In genomic region chr22:47382164-47382890, GRCh38 we compare ENCODE assay signal across 27 cellular contexts.
"Had no signal": no experiment of that assay in that cellular context is flagged by ENCODE, and none has a peak within 500 bp of the region (broad histone marks: within the 10 kb centered on the region; RNA-seq: fewer than 3 reads in every experiment).

No MANE protein-coding gene starts in this region.

- H3K9me3 Mint-ChIP-seq: activated T-cell treated with anti-CD3 and anti-CD28 coated beads, Interleukin-2, amount 50 U/mL, for 4 hours had no signal

- H3K4me1 ChIP-seq: body of pancreas, gastrocnemius medialis, left ventricle myocardium inferior had no signal

- H3K4me1 Mint-ChIP-seq: stimulated activated memory B cell treated with anti-CD40 and anti-IgM and Interleukin-4, amounts not matched to agents 10 μg/mL and 1 μg/mL and 100 μg/mL, for 72 hours; stimulated activated naive CD8-positive, alpha-beta T cell treated with anti-CD3 and anti-CD28 coated beads, Interleukin-15, amount 100 ng/mL, for 72 hours had no signal

- H3K27ac ChIP-seq: body of pancreas, coronary artery, dorsolateral prefrontal cortex, gastrocnemius medialis, left ventricle myocardium inferior, skin epidermis, VCaP had no signal

- H3K4me3 Mint-ChIP-seq: activated CD4-positive, alpha-beta memory T cell treated with anti-CD3 and anti-CD28 coated beads for 36 hours; activated naive CD8-positive, alpha-beta T cell; activated T-cell treated with anti-CD3 and anti-CD28 coated beads, Interleukin-2, amount 50 U/mL, for 4 hours; naive B cell; stimulated activated memory B cell treated with anti-CD40 and anti-IgM and Interleukin-4, amounts not matched to agents 10 μg/mL and 1 μg/mL and 100 μg/mL, for 72 hours; stimulated activated naive CD8-positive, alpha-beta T cell treated with anti-CD3 and anti-CD28 coated beads, Interleukin-15, amount 100 ng/mL, for 72 hours had no signal

- H3K27me3 ChIP-seq: body of pancreas had no signal

- ATAC-seq: activated CD4-positive, CD25-positive, alpha-beta regulatory T cell treated with anti-CD3 and anti-CD28 coated beads, Interleukin-2, amount 50 U/mL, for 24 hours; activated T-cell treated with anti-CD3 and anti-CD28 coated beads, Interleukin-2, amount 50 U/mL, for 4 hours; body of pancreas; gastrocnemius medialis; right cardiac atrium; stimulated activated memory B cell treated with anti-CD40 and anti-IgM and Interleukin-4, amounts not matched to agents 10 μg/mL and 1 μg/mL and 100 μg/mL, for 72 hours; stimulated activated naive CD8-positive, alpha-beta T cell treated with anti-CD3 and anti-CD28 coated beads, Interleukin-15, amount 100 ng/mL, for 72 hours had no signal

- H3K36me3 ChIP-seq: gastrocnemius medialis, left ventricle myocardium inferior had no signal

- DNase-seq: activated CD4-positive, alpha-beta memory T cell treated with anti-CD3 and anti-CD28 coated beads for 36 hours; activated CD4-positive, alpha-beta T cell treated with anti-CD3 and anti-CD28 coated beads for 48 hours; activated naive CD4-positive, alpha-beta T cell treated with Interleukin-2 at 50 U/mL for 16 hours; activated T-cell treated with anti-CD3 and anti-CD28 coated beads, Interleukin-2, amount 50 U/mL, for 4 hours; cerebellar nuclear complex; effector memory CD4-positive, alpha-beta T cell; erythroblast; gastrocnemius medialis; glutamatergic neuron; left ventricle myocardium inferior; naive B cell; stimulated activated CD4-positive, alpha-beta T cell treated with anti-CD3 and anti-CD28 coated beads, Interleukin-1b, Interleukin-23, amount 100 ng/mL, for 48 hours; stimulated activated CD4-positive, alpha-beta T cell treated with anti-CD3 and anti-CD28 coated beads, Interleukin-4, amount 100 ng/mL, for 4 hours; stimulated activated CD8-positive, alpha-beta memory T cell treated with anti-CD3 and anti-CD28 coated beads, Interleukin-4, amount 100 ng/mL, for 48 hours; stimulated activated naive CD8-positive, alpha-beta T cell treated with anti-CD3 and anti-CD28 coated beads, Interleukin-15, amount 100 ng/mL, for 72 hours; substantia nigra; T-helper 1 cell had no signal

- H3K27me3 Mint-ChIP-seq: activated CD4-positive, alpha-beta memory T cell treated with anti-CD3 and anti-CD28 coated beads for 36 hours; activated naive CD8-positive, alpha-beta T cell; stimulated activated memory B cell treated with anti-CD40 and anti-IgM and Interleukin-4, amounts not matched to agents 10 μg/mL and 1 μg/mL and 100 μg/mL, for 72 hours; stimulated activated naive CD8-positive, alpha-beta T cell treated with anti-CD3 and anti-CD28 coated beads, Interleukin-15, amount 100 ng/mL, for 72 hours had no signal

- H3K27ac Mint-ChIP-seq: activated CD4-positive, alpha-beta memory T cell treated with anti-CD3 and anti-CD28 coated beads for 36 hours; activated naive CD8-positive, alpha-beta T cell; activated T-helper 2 cell treated with anti-CD3 and anti-CD28 coated beads, Interferon-gamma antibody, Interleukin-2, Interleukin-4, amounts not matched to agents 10 μg/mL and 5 μg/mL and 100 μg/mL, durations not matched to agents 14 hours and 24 hours and 36 hours; naive B cell; stimulated activated memory B cell treated with anti-CD40 and anti-IgM and Interleukin-4, amounts not matched to agents 10 μg/mL and 1 μg/mL and 100 μg/mL, for 72 hours had no signal

- H3K9me3 ChIP-seq: body of pancreas, gastrocnemius medialis, left ventricle myocardium inferior had no signal

- H3K36me3 Mint-ChIP-seq: activated CD4-positive, alpha-beta memory T cell treated with anti-CD3 and anti-CD28 coated beads for 36 hours; activated naive CD8-positive, alpha-beta T cell had no signal

- H3K4me3 ChIP-seq: body of pancreas, coronary artery, dorsolateral prefrontal cortex, gastrocnemius medialis, left ventricle myocardium inferior, skin epidermis had no signal
